ENCODE assay signal across 8 cellular contexts in genomic region chr5:173331956-173332479, GRCh38. TPM values are rescaled to one million over a fixed set of nuclear protein-coding genes. Genes with fewer than 3 reads are reported as not detected.
DNase-seq lines count a peak whose midpoint lies in the region; ATAC-seq and TF ChIP-seq lines count a peak whose summit lies in the region.

No MANE protein-coding gene starts in this region.

- no peaks in the 10 kb centered on the region for H3K36me3 ChIP-seq in gastroesophageal sphincter

- TF ChIP-seq POLR2A in gastroesophageal sphincter (IDR thresholded peaks at IDR 0.05) = no peak

- no peak overlapping the region for H3K4me3 ChIP-seq in gastroesophageal sphincter

- H3K27me3 ChIP-seq in gastroesophageal sphincter = peaks cover 39% of the 10 kb centered on the region

- TF ChIP-seq EP300 in gastroesophageal sphincter (IDR thresholded peaks at IDR 0.05) = no peak

- ATAC-seq in GM21737 (IDR thresholded peaks at IDR 0.05; ENCODE audit: unreplicated experiment) (peak; percentile 45), gastroesophageal sphincter (peak; percentile 77)

- TF ChIP-seq CTCF in gastroesophageal sphincter (IDR thresholded peaks at IDR 0.05) = peak in 3 of 4 experiments; percentile 98

- peak; percentile 89 for DNase-seq in ELR (ENCODE audit: low read depth)
- DNase-seq in Kasumi-1 (lab: John Stamatoyannopoulos, UW) = peak; percentile 83 to 86
- peak; percentile 49 to 75 for DNase-seq in SHP77 (lab: John Stamatoyannopoulos, UW)
- DNase-seq in activated effector memory CD4-positive, alpha-beta T cell treated with anti-CD3 and anti-CD28 coated beads, Interleukin-2, amount 50 U/mL, for 16 hours = peak; percentile 88
- peak; percentile 79 for DNase-seq in pons (ENCODE audit: low spot score)
- peak; percentile 84 for DNase-seq in ureter (ENCODE audit: low spot score)

- no peak overlapping the region for H3K27ac ChIP-seq in gastroesophageal sphincter

- 24 to 53% methylated on average over 3 to 12 of the region's 16 CpGs for WGBS in gastroesophageal sphincter (ENCODE audit: low coverage in 1 of 2), 2 donors

- peaks cover 0 to 35% (median 27%) of the 10 kb centered on the region in 3 donors for H3K4me1 ChIP-seq in gastroesophageal sphincter

- no peaks in the 10 kb centered on the region for H3K9me3 ChIP-seq in gastroesophageal sphincter

RNA-seq across cellular contexts. Expression of gene STC2, which starts 3.8 kb away (rescaled TPM):
- total RNA-seq in gastroesophageal sphincter = 100 to 1,000 TPM in 2 of 4 donors, 10 to 100 TPM in 2; 34.1 to 116 (median 84.6) TPM
- total RNA-seq in ureter = 8.8 TPM
